7 cellular contexts compared by ENCODE assay signal in genomic region chr11:63841554-63841953, GRCh38. TPM values are rescaled to one million over a fixed set of nuclear protein-coding genes. Genes with fewer than 3 reads are reported as not detected.
DNase-seq lines count a peak whose midpoint lies in the region; ATAC-seq and TF ChIP-seq lines count a peak whose summit lies in the region.

No MANE protein-coding gene starts in this region.

- H3F3A ChIP-seq in GM23248 (ENCODE audit: insufficient read depth), result peaks cover 30% of the 10 kb centered on the region

- H3K9ac ChIP-seq in GM23248 (peak overlapping the region; percentile 92), parathyroid adenoma (no peak overlapping the region)

- H3K27ac ChIP-seq in GM23248 (peak overlapping the region; percentile 50), parathyroid adenoma (peak overlapping the region; percentile 24)

- H3K9me3 ChIP-seq in GM23248 (ENCODE audit: low read depth), result no peaks in the 10 kb centered on the region
- no peaks in the 10 kb centered on the region for H3K9me3 ChIP-seq in parathyroid adenoma (ENCODE audit: control insufficient read depth, low read length)

- TF ChIP-seq CTCF in epithelial cell of esophagus (IDR thresholded peaks at IDR 0.05; ENCODE audit: insufficient read depth, low read depth, low read length, missing control alignments), result no peak
- TF ChIP-seq CTCF in parathyroid adenoma (IDR thresholded peaks at IDR 0.05), result no peak

- 61 to 71% methylated on average over 3 of the region's 3 CpGs for WGBS in GM23248 (ENCODE audit: low coverage in 1 of 2, low lambda C conversion rate in 2 of 2, missing lambda C conversion rate in 2 of 2), 2 experiments

- in situ Hi-C loops in GM23248 (cut with MboI), result no loop called here

- H4K20me1 ChIP-seq in GM23248 (ENCODE audit: insufficient read depth), result peaks cover 14% of the 10 kb centered on the region

- peak overlapping the region; percentile 98 for H3K4me2 ChIP-seq in GM23248 (ENCODE audit: unreplicated experiment)
- H3K4me2 ChIP-seq in parathyroid adenoma (ENCODE audit: low read length), result peak overlapping the region; percentile 87

- no peaks in the 10 kb centered on the region for H3K9me2 ChIP-seq in GM23248 (ENCODE audit: insufficient read depth)

- H3K27me3 ChIP-seq in GM23248 (replicated peaks; ENCODE audit: insufficient read depth), result no peaks in the 10 kb centered on the region
- no peaks in the 10 kb centered on the region for H3K27me3 ChIP-seq in parathyroid adenoma (ENCODE audit: control insufficient read depth, insufficient read depth, low read length)

- ATAC-seq in HG02571 (IDR thresholded peaks at IDR 0.05; ENCODE audit: unreplicated experiment) (no peak), GM18861 (IDR thresholded peaks at IDR 0.05; ENCODE audit: unreplicated experiment) (no peak)

- H3K4me1 ChIP-seq in GM23248 (ENCODE audit: insufficient read depth) (peaks cover 32% of the 10 kb centered on the region), parathyroid adenoma (peaks cover 8% of the 10 kb centered on the region)

- H3K4me3 ChIP-seq in GM23248 (peak overlapping the region; percentile 95), epithelial cell of esophagus (ENCODE audit: low read length) (peak overlapping the region; percentile 96), parathyroid adenoma (ENCODE audit: low read depth, low read length) (peak overlapping the region; percentile 22)

- peaks cover 70% of the 10 kb centered on the region for H3K79me2 ChIP-seq in GM23248 (ENCODE audit: insufficient read depth)
- H3K79me2 ChIP-seq in parathyroid adenoma, result peaks cover 12% of the 10 kb centered on the region

- DNase-seq in GM23248 (peak; percentile 67), RPMI7951 (ENCODE audit: low read depth) (peak; percentile 32), epithelial cell of esophagus (ENCODE audit: low read depth) (peak; percentile 86), cortex of kidney (lab: John Stamatoyannopoulos, UW) (no peak)

- no peaks in the 10 kb centered on the region for H3K36me3 ChIP-seq in GM23248 (ENCODE audit: low read depth)
- no peaks in the 10 kb centered on the region for H3K36me3 ChIP-seq in parathyroid adenoma (ENCODE audit: control insufficient read depth, insufficient read depth, low read length)

- no peak overlapping the region for H2AFZ ChIP-seq in GM23248
- H2AFZ ChIP-seq in parathyroid adenoma, result no peak overlapping the region

RNA-seq across cellular contexts. Expression of gene MARK2, which starts 2.6 kb away (rescaled TPM):
- 14.8 and 15.8 TPM in 2 replicates for total RNA-seq in GM23248 (2014; rRNA removed; shearing (Covaris generic))
- polyA plus RNA-seq in GM23248 (2016; fragmentation: Nextera tagmentation; extraction: Ambion mirVana), result 8.6 and 8.9 TPM in 2 replicates
- 7.5 and 9.0 TPM in 2 replicates for total RNA-seq in RPMI7951 (2014; rRNA removed; shearing (Covaris generic))

RNA-seq across cellular contexts. Expression of gene SPINDOC, which starts 28.3 kb away (rescaled TPM):
- total RNA-seq in GM23248 (2014; rRNA removed; shearing (Covaris generic)), result 10.6 and 15.3 TPM in 2 replicates
- 0.30 and 0.86 TPM in 2 replicates for polyA plus RNA-seq in GM23248 (2016; fragmentation: Nextera tagmentation; extraction: Ambion mirVana)
- 12.1 and 16.3 TPM in 2 replicates for total RNA-seq in RPMI7951 (2014; rRNA removed; shearing (Covaris generic))

Comparison
In these comparisons a context has a peak if more than half of its experiments do, and no peak if none do; other contexts are left out.
1. H3K4me3 ChIP-seq: peak in every context shown above with its lines; median percentile 96 in epithelial cell of esophagus; 95 in GM23248; 22 in parathyroid adenoma.